ENCODE assay signal across 1 cellular context in the genomic region with DNA sequence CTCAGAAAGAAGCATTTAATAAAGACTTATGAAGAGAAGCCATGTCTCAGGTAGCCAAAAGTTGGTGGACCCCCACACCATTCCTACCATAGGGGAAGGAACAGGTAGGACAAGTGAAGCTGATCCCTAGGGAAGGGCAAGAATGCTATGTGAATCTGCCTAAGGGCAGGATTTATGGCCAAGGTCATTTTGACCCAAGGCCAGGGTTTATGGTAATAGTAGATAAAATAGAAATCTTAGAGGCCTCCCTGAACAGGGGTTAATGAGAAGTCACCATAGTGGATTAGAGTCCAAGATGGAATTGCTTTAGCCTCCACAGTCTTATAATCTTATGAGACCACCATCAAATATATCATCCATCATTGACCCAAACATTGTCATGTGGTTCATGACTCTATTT.
TF ChIP-seq lines count a peak whose summit lies in the region.

No MANE protein-coding gene starts in this region.

TF ChIP-seq in H1, 55 proteins besides CTCF, POLR2A, EP300 and RAD21:
- TF ChIP-seq NRF1 (IDR thresholded peaks at IDR 0.05; ENCODE audit: low read depth, low read length): no peak
- TF ChIP-seq MAFK (IDR thresholded peaks at IDR 0.05; ENCODE audit: low read depth, low read length): no peak
- TF ChIP-seq, protein P1, sequence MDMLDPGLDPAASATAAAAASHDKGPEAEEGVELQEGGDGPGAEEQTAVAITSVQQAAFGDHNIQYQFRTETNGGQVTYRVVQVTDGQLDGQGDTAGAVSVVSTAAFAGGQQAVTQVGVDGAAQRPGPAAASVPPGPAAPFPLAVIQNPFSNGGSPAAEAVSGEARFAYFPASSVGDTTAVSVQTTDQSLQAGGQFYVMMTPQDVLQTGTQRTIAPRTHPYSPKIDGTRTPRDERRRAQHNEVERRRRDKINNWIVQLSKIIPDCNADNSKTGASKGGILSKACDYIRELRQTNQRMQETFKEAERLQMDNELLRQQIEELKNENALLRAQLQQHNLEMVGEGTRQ (IDR thresholded peaks at IDR 0.05; ENCODE audit: low read length): no peak
